ENCODE assay signal across 1 cellular context in the genomic region with DNA sequence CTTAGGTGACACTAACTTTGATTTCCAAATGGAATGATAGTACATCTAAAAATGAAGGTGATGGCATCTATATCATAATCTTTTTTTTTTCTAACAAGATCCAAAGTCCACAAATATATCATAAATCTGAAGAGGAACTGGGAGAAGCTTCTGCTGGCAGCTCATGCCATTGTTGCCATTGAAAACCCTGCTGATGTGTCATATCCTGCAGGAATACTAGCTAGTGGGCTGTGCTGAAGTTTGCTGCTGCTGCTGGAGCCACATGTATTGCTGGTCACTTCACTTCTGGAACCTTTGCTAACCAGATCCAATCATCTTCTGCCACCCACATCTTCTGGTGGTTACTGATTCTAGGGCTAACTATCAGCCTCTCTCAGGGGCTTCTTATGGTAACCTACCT.
TF ChIP-seq lines count a peak whose summit lies in the region.

No MANE protein-coding gene starts in this region.

TF ChIP-seq in SK-N-SH treated with all-trans-retinoic acid at 6 μM for 48 hours, 23 proteins besides CTCF, POLR2A, EP300 and RAD21 (continued from another document):
- TF ChIP-seq TSHZ2 (CRISPR knock-in tag; IDR thresholded peaks at IDR 0.05) (no peak), ZFP3 (CRISPR knock-in tag; IDR thresholded peaks at IDR 0.05) (no peak), BACH2 (CRISPR knock-in tag; IDR thresholded peaks at IDR 0.05; ENCODE audit: borderline replicate concordance) (no peak)
